Comparison of ENCODE assay signal across 25 cellular contexts in genomic region chrX:40360557-40360956, GRCh38.
A peak's percentile ranks its signal among the peaks of the same experiment; 100 is the strongest.
DNase-seq lines count a peak whose midpoint lies in the region; ATAC-seq, FAIRE-seq and TF ChIP-seq lines count a peak whose summit lies in the region.
"Had no signal": no experiment of that assay in that cellular context is flagged by ENCODE, and none has a peak within 500 bp of the region (broad histone marks: within the 10 kb centered on the region; RNA-seq: fewer than 3 reads in every experiment).

No MANE protein-coding gene starts in this region.

- no peaks in the 10 kb centered on the region for H3K27me3 ChIP-seq in astrocyte (ENCODE audit: insufficient read depth, low read length)
- H3K27me3 ChIP-seq: BE2C, BLaER1 had no signal

- H3K36me3 Mint-ChIP-seq in astrocyte (ENCODE audit: low read depth, unreplicated experiment) (no peaks in the 10 kb centered on the region), osteocyte (ENCODE audit: unreplicated experiment) (no peaks in the 10 kb centered on the region)
- H3K36me3 Mint-ChIP-seq: CD14-positive monocyte; CD4-positive, alpha-beta memory T cell; CD4-positive, CD25-positive, alpha-beta regulatory T cell had no signal

- peaks cover 6% of the 10 kb centered on the region for H3K9me3 Mint-ChIP-seq in astrocyte (ENCODE audit: unreplicated experiment)
- H3K9me3 Mint-ChIP-seq in osteocyte (ENCODE audit: unreplicated experiment) = peaks cover 8% of the 10 kb centered on the region

- H3K27ac Mint-ChIP-seq in astrocyte (ENCODE audit: unreplicated experiment) = no peak overlapping the region
- no peak overlapping the region for H3K27ac Mint-ChIP-seq in osteocyte (ENCODE audit: unreplicated experiment)
- H3K27ac Mint-ChIP-seq: CD4-positive, alpha-beta memory T cell; CD4-positive, CD25-positive, alpha-beta regulatory T cell; CD8-positive, alpha-beta memory T cell had no signal

- H3K27ac ChIP-seq in astrocyte (ENCODE audit: low read depth, low read length) = no peak overlapping the region
- H3K27ac ChIP-seq: BLaER1 had no signal

- H3K4me2 ChIP-seq in astrocyte (ENCODE audit: low read length) = no peak overlapping the region
- H3K4me2 ChIP-seq: BLaER1 had no signal

- H3K27me3 Mint-ChIP-seq in astrocyte (ENCODE audit: low read depth, unreplicated experiment) (peaks cover 3% of the 10 kb centered on the region), osteocyte (ENCODE audit: unreplicated experiment) (peaks cover 8% of the 10 kb centered on the region)
- H3K27me3 Mint-ChIP-seq: CD4-positive, alpha-beta memory T cell had no signal

- TF ChIP-seq CTCF in astrocyte (IDR thresholded peaks at IDR 0.05; ENCODE audit: insufficient read depth, low read depth, low read length) (no peak), osteocyte (IDR thresholded peaks at IDR 0.05) (no peak)

- FAIRE-seq in astrocyte (lab: Jason Lieb, UNC) = peak; percentile 9
- FAIRE-seq: A204.1, GM12878, GM12892 had no signal

- no peaks in the 10 kb centered on the region for H4K20me1 ChIP-seq in astrocyte (ENCODE audit: insufficient read depth, low read length)
- H4K20me1 ChIP-seq: BLaER1 had no signal

- no peaks in the 10 kb centered on the region for H3K4me1 ChIP-seq in astrocyte (ENCODE audit: insufficient read depth, low read length)
- H3K4me1 ChIP-seq: BE2C, BLaER1 had no signal

- H3K4me1 Mint-ChIP-seq in astrocyte (ENCODE audit: low read depth, unreplicated experiment) = no peaks in the 10 kb centered on the region
- no peaks in the 10 kb centered on the region for H3K4me1 Mint-ChIP-seq in osteocyte (ENCODE audit: unreplicated experiment)
- H3K4me1 Mint-ChIP-seq: CD14-positive monocyte; CD4-positive, alpha-beta memory T cell; CD8-positive, alpha-beta memory T cell had no signal

- no peak overlapping the region for H3K4me3 Mint-ChIP-seq in astrocyte (ENCODE audit: unreplicated experiment)
- no peak overlapping the region for H3K4me3 Mint-ChIP-seq in osteocyte (ENCODE audit: unreplicated experiment)
- H3K4me3 Mint-ChIP-seq: CD14-positive monocyte; CD4-positive, alpha-beta memory T cell; CD4-positive, CD25-positive, alpha-beta regulatory T cell; CD8-positive, alpha-beta memory T cell had no signal

- H3K36me3 ChIP-seq in astrocyte (ENCODE audit: insufficient read depth, low read length) = no peaks in the 10 kb centered on the region
- H3K36me3 ChIP-seq: BE2C, BLaER1 had no signal

- H3K79me2 ChIP-seq in astrocyte (ENCODE audit: insufficient read depth, low read length) = no peaks in the 10 kb centered on the region

- H3K9me3 ChIP-seq in astrocyte (ENCODE audit: insufficient read depth, low read depth, low read length) = no peaks in the 10 kb centered on the region
- H3K9me3 ChIP-seq: BE2C had no signal

- no peak for ATAC-seq in HG02885 (IDR thresholded peaks at IDR 0.05; ENCODE audit: poor library complexity, unreplicated experiment)
- ATAC-seq: GM12878 had no signal

- DNase-seq in astrocyte (ENCODE audit: low read depth) (no peak), osteocyte (ENCODE audit: extremely low spot score, unreplicated experiment) (peak; percentile 78), NCI-H2029 (lab: John Stamatoyannopoulos, UW) (no peak), NCI-H2107 (lab: John Stamatoyannopoulos, UW) (no peak)
- DNase-seq: 8988T; ACHN; BE2C; C1 segment of cervical spinal cord; CD4-positive, alpha-beta memory T cell; CD4-positive, CD25-positive, alpha-beta regulatory T cell; CD8-positive, alpha-beta memory T cell; COR-L47; DMS 273 treated with DMSO at 0.1 percent for 48 hours; DMS153; DMS53; DMS79; DND-41; EL; GDM1 had no signal

- no peak overlapping the region for H3K9ac ChIP-seq in astrocyte (ENCODE audit: low read length)
- H3K9ac ChIP-seq: BLaER1 had no signal

- H2AFZ ChIP-seq in astrocyte (ENCODE audit: low read depth, low read length) = no peak overlapping the region

- no peak overlapping the region for H3K4me3 ChIP-seq in astrocyte (ENCODE audit: insufficient read depth, low read depth, low read length)
- H3K4me3 ChIP-seq: BLaER1, GM12878 had no signal
